10 cellular contexts compared by ENCODE assay signal in the genomic region with DNA sequence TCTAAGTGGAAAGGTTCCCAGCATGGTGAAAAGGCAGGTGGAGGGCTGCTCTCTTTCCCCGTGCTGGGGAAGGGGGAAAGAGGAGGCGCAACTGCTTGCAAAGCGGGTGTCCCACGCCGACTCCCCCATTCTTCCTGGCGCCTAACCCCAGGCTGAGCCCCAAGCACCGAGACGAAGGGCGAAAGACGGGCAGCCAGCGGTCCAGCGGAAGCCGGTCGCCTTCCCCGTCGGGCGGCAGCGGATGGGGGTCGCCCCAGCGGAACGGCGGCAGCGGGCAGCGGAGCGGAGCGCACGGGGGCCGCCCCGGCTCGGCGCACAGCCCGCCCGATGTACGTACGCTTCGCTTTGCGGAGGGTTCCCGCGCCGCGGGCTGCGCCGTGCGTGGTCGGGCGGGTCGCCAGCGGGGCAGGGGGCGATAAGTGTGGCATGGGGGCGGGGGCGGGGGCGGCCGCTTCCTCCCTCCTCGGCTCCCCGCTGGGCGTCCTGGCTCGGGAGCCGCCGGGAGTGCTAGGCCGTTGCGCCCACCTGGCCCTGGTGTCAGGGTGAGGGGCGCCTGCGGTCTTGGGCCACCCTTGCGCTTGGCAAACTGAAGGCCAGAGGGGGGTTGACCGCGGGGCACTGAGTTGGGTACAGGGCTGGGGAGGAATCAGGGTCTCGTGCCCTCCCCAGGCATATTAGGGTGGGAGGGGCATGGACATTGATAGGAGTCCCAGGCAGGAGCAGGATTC. TPM values are rescaled to one million over a fixed set of nuclear protein-coding genes. Genes with fewer than 3 reads are reported as not detected.
DNase-seq lines count a peak whose midpoint lies in the region; ATAC-seq and FAIRE-seq lines count a peak whose summit lies in the region.
"Had no signal": no experiment of that assay in that cellular context is flagged by ENCODE, and none has a peak within 500 bp of the region (broad histone marks: within the 10 kb centered on the region; RNA-seq: fewer than 3 reads in every experiment).

No MANE protein-coding gene starts in this region.

- ATAC-seq in stimulated activated memory B cell treated with anti-CD40 and anti-IgM and Interleukin-4, amounts not matched to agents 10 μg/mL and 1 μg/mL and 100 μg/mL, for 72 hours = peak; percentile 44
- ATAC-seq: SK-N-SH treated with all-trans-retinoic acid at 6 μM for 48 hours had no signal

- H3K9me3 Mint-ChIP-seq in activated CD4-positive, alpha-beta T cell treated with anti-CD3 and anti-CD28 coated beads, Interleukin-2, amount 10 ng/mL, durations not matched to agents 24 days and 14 days = no peaks in the 10 kb centered on the region
- no peaks in the 10 kb centered on the region for H3K9me3 Mint-ChIP-seq in stimulated activated memory B cell treated with anti-CD40 and anti-IgM and Interleukin-4, amounts not matched to agents 10 μg/mL and 1 μg/mL and 100 μg/mL, for 72 hours

- DNase-seq in activated CD4-positive, alpha-beta T cell treated with anti-CD3 and anti-CD28 coated beads, Interleukin-2, amount 10 ng/mL, durations not matched to agents 24 days and 14 days = no peak
- DNase-seq in activated CD4-positive, alpha-beta T cell treated with anti-CD3 and anti-CD28 coated beads, Interleukin-2, amount 50 U/mL, for 1 hour = no peak
- no peak for DNase-seq in SK-N-MC (ENCODE audit: low read depth, low spot score)
- DNase-seq in glomerular visceral epithelial cell (ENCODE audit: extremely low spot score) = no peak
- no peak for DNase-seq in frontal cortex (ENCODE audit: low spot score in 2 of 2)
- no peak for DNase-seq in NCI-H1694 (lab: John Stamatoyannopoulos, UW)
- DNase-seq: NCI-H2029 had no signal

- H3K4me3 Mint-ChIP-seq in activated CD4-positive, alpha-beta T cell treated with anti-CD3 and anti-CD28 coated beads, Interleukin-2, amount 10 ng/mL, durations not matched to agents 24 days and 14 days = peak overlapping the region; percentile 58
- peak overlapping the region; percentile 39 for H3K4me3 Mint-ChIP-seq in stimulated activated memory B cell treated with anti-CD40 and anti-IgM and Interleukin-4, amounts not matched to agents 10 μg/mL and 1 μg/mL and 100 μg/mL, for 72 hours

- no peak overlapping the region for H3K27ac ChIP-seq in SK-N-MC

- peak overlapping the region; percentile 63 for H3K9ac ChIP-seq in SK-N-MC (ENCODE audit: insufficient read length)

- H3K27ac Mint-ChIP-seq in activated CD4-positive, alpha-beta T cell treated with anti-CD3 and anti-CD28 coated beads, Interleukin-2, amount 10 ng/mL, durations not matched to agents 24 days and 14 days = no peak overlapping the region
- H3K27ac Mint-ChIP-seq in stimulated activated memory B cell treated with anti-CD40 and anti-IgM and Interleukin-4, amounts not matched to agents 10 μg/mL and 1 μg/mL and 100 μg/mL, for 72 hours = no peak overlapping the region

- peaks cover 25% of the 10 kb centered on the region for H3K27me3 Mint-ChIP-seq in activated CD4-positive, alpha-beta T cell treated with anti-CD3 and anti-CD28 coated beads, Interleukin-2, amount 10 ng/mL, durations not matched to agents 24 days and 14 days
- peaks cover 51% of the 10 kb centered on the region for H3K27me3 Mint-ChIP-seq in stimulated activated memory B cell treated with anti-CD40 and anti-IgM and Interleukin-4, amounts not matched to agents 10 μg/mL and 1 μg/mL and 100 μg/mL, for 72 hours

- H3K9me3 ChIP-seq in SK-N-MC (ENCODE audit: low read depth, low read length) (no peaks in the 10 kb centered on the region), iPS-18c (ENCODE audit: control insufficient read depth, insufficient read depth, low read length) (no peaks in the 10 kb centered on the region)

- no peaks in the 10 kb centered on the region for H3K36me3 Mint-ChIP-seq in activated CD4-positive, alpha-beta T cell treated with anti-CD3 and anti-CD28 coated beads, Interleukin-2, amount 10 ng/mL, durations not matched to agents 24 days and 14 days (ENCODE audit: low read depth)
- no peaks in the 10 kb centered on the region for H3K36me3 Mint-ChIP-seq in stimulated activated memory B cell treated with anti-CD40 and anti-IgM and Interleukin-4, amounts not matched to agents 10 μg/mL and 1 μg/mL and 100 μg/mL, for 72 hours

- H3K36me3 ChIP-seq in SK-N-MC (ENCODE audit: insufficient read depth, low read length) = no peaks in the 10 kb centered on the region

- peaks cover 13% of the 10 kb centered on the region for H3K4me1 Mint-ChIP-seq in activated CD4-positive, alpha-beta T cell treated with anti-CD3 and anti-CD28 coated beads, Interleukin-2, amount 10 ng/mL, durations not matched to agents 24 days and 14 days
- peaks cover 12% of the 10 kb centered on the region for H3K4me1 Mint-ChIP-seq in stimulated activated memory B cell treated with anti-CD40 and anti-IgM and Interleukin-4, amounts not matched to agents 10 μg/mL and 1 μg/mL and 100 μg/mL, for 72 hours

- FAIRE-seq in frontal cortex (lab: Jason Lieb, UNC) = no peak

- intact Hi-C loops in activated CD4-positive, alpha-beta T cell treated with anti-CD3 and anti-CD28 coated beads, Interleukin-2, amount 10 ng/mL, durations not matched to agents 24 days and 14 days (cut with micrococcal nuclease) = no loop called here

- H3K4me3 ChIP-seq in SK-N-MC = peak overlapping the region; percentile 81
- peak overlapping the region; percentile 53 for H3K4me3 ChIP-seq in iPS-18c (ENCODE audit: insufficient read depth, low read depth, low read length)

RNA-seq across cellular contexts. Expression of a gene that starts 35.2 kb away (rescaled TPM):
- 112 and 117 TPM in 2 replicates for total RNA-seq in activated CD4-positive, alpha-beta T cell treated with anti-CD3 and anti-CD28 coated beads, Interleukin-2, amount 10 ng/mL, durations not matched to agents 24 days and 14 days
- total RNA-seq in frontal cortex = 2.4 TPM

Comparison
In these comparisons a context has a peak if more than half of its experiments do, and no peak if none do; other contexts are left out.
1. RNA of a gene that starts 35.2 kb away (total RNA-seq): 112 to 117 TPM in activated CD4-positive, alpha-beta T cell treated with anti-CD3 and anti-CD28 coated beads, Interleukin-2, amount 10 ng/mL, durations not matched to agents 24 days and 14 days; 2.4 TPM in frontal cortex (single experiment); every median in the first group is over 10 times any median in the second.